ENCODE assay signal across 1 cellular context in the genomic region with DNA sequence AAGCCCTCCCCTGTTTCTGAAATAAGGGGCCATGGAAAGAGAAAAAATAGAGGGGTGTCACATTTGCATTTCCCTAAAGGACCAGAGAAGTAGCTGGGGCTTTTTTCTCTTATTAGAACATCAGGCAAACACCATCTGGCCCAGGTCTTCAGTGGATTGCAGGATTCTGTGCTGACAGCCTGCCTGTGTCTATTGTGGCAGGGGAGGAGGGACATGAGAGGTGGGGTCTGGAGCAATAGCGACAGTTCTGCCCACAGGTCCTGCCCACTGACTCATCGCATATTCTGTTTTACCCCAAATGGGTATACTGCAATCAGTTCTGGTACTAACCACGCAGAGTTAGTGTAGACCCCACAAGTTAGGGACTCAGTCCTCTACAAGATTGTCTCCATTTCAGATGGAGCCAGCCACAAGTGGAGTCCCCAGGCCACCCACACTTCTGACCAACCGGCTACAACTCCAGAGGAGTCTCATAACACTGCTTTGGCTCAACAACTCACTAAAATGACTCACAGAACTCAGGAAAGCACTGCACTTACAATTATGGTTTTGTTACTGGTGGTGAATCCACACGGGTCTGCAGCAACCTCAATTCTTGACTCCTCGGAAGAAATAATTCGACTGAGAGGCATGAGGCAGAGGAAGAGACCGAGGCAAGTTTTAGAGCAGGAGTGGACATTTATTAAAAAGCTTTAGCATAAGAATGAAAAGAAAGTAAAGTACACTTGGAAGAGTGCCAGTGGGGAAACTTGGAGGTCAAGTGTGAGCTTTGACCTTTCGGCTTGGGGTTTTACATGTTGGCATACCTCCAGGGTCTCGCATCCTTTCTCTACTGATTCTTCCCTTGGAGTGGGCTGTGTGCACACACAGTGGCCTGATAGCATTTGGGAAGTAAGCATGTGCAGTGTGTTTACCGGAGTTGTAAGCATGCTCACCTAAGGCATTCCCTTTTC.
TF ChIP-seq lines count a peak whose summit lies in the region.

No MANE protein-coding gene starts in this region.

TF ChIP-seq in GM12878, 131 proteins besides CTCF, POLR2A, EP300 and RAD21 (continued from another document):
- TF ChIP-seq, protein P1, sequence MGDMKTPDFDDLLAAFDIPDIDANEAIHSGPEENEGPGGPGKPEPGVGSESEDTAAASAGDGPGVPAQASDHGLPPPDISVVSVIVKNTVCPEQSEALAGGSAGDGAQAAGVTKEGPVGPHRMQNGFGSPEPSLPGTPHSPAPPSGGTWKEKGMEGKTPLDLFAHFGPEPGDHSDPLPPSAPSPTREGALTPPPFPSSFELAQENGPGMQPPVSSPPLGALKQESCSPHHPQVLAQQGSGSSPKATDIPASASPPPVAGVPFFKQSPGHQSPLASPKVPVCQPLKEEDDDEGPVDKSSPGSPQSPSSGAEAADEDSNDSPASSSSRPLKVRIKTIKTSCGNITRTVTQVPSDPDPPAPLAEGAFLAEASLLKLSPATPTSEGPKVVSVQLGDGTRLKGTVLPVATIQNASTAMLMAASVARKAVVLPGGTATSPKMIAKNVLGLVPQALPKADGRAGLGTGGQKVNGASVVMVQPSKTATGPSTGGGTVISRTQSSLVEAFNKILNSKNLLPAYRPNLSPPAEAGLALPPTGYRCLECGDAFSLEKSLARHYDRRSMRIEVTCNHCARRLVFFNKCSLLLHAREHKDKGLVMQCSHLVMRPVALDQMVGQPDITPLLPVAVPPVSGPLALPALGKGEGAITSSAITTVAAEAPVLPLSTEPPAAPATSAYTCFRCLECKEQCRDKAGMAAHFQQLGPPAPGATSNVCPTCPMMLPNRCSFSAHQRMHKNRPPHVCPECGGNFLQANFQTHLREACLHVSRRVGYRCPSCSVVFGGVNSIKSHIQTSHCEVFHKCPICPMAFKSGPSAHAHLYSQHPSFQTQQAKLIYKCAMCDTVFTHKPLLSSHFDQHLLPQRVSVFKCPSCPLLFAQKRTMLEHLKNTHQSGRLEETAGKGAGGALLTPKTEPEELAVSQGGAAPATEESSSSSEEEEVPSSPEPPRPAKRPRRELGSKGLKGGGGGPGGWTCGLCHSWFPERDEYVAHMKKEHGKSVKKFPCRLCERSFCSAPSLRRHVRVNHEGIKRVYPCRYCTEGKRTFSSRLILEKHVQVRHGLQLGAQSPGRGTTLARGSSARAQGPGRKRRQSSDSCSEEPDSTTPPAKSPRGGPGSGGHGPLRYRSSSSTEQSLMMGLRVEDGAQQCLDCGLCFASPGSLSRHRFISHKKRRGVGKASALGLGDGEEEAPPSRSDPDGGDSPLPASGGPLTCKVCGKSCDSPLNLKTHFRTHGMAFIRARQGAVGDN (IDR thresholded peaks at IDR 0.05) = no peak
- no peak for TF ChIP-seq ESRRA (IDR thresholded peaks at IDR 0.05; ENCODE audit: low read length)
